8 cellular contexts compared by ENCODE assay signal in the genomic region with DNA sequence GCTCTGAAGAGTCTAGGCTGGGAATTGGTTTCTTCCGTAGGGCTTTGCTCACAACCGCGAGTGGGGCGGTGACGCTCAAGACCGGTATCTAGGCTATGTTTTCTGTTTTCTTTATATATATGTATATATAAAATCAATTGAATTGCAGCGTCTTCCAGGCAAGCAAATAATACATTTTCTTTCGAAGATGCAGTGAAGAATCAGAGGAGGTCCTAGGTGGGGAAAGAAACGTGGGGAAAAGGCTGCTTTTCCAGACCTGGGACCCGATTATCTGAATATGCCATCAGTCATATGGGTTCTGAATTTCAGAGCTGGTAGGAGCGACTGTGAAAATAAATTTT. TPM values are rescaled to one million over a fixed set of nuclear protein-coding genes. Genes with fewer than 3 reads are reported as not detected.
DNase-seq lines count a peak whose midpoint lies in the region; ATAC-seq and TF ChIP-seq lines count a peak whose summit lies in the region.

No MANE protein-coding gene starts in this region.

- H3K4me3 ChIP-seq in SK-N-SH (ENCODE audit: low read depth in 2 of 2, low read length in 1 of 2) (peak overlapping the region; percentile 70 to 87), fibroblast of villous mesenchyme (ENCODE audit: low read depth, low read length) (peak overlapping the region; percentile 63), psoas muscle (peak overlapping the region; percentile 75)

- DNase-seq in SK-N-SH = peak; percentile 13
- no peak for DNase-seq in fibroblast of villous mesenchyme (ENCODE audit: low read depth)
- DNase-seq in psoas muscle = no peak
- DNase-seq in midbrain (lab: John Stamatoyannopoulos, UW) = no peak
- DNase-seq in NCI-H2081 treated with DMSO at 0.1 percent for 48 hours (lab: John Stamatoyannopoulos, UW) = no peak
- DNase-seq in HPDE6-E6E7 (ENCODE audit: extremely low spot score) = no peak
- DNase-seq in cerebellum (ENCODE audit: low spot score) = no peak

- no peaks in the 10 kb centered on the region for H4K20me1 ChIP-seq in SK-N-SH (ENCODE audit: insufficient read depth)

- TF ChIP-seq CTCF in SK-N-SH (IDR thresholded peaks at IDR 0.05) (no peak), fibroblast of villous mesenchyme (IDR thresholded peaks at IDR 0.05; ENCODE audit: insufficient read depth, low read depth, low read length) (no peak), psoas muscle (IDR thresholded peaks at IDR 0.05) (no peak)

- peak overlapping the region; percentile 90 for H3K4me2 ChIP-seq in SK-N-SH

- no peaks in the 10 kb centered on the region for H3K9me2 ChIP-seq in SK-N-SH

- CTCF ChIA-PET in SK-N-SH (lab: Yijun Ruan, JAX) = interaction anchor here (0.6 to 4.0 kb wide), 8 partner anchors 9 to 141 kb away, joined by 3 to 28 read pairs (median 5); a partner anchor contains a TSS

- POLR2A ChIA-PET in SK-N-SH (lab: Yijun Ruan, JAX) = interaction anchor here (1.0 to 1.5 kb wide), 2 partner anchors 32 to 118 kb away, joined by 3 to 4 read pairs; a partner anchor contains a TSS

- H3K27ac ChIP-seq in SK-N-SH (ENCODE audit: low read depth in 2 of 2, low read length in 1 of 2) (peak overlapping the region; percentile 69 to 91), psoas muscle (no peak overlapping the region)

- H3K4me1 ChIP-seq in SK-N-SH (ENCODE audit: control insufficient read depth in 1 of 2, insufficient read depth in 2 of 2, low read depth in 1 of 2, low read length in 1 of 2) (peaks cover 4 to 5% of the 10 kb centered on the region in 2 experiments; a peak in 2 of 4 replicates), psoas muscle (peaks cover 9% of the 10 kb centered on the region)

- H3K27me3 ChIP-seq in SK-N-SH (ENCODE audit: insufficient read depth) (no peaks in the 10 kb centered on the region), psoas muscle (ENCODE audit: insufficient read depth in 3 of 3, low read length in 2 of 3) (no peaks in the 10 kb centered on the region)

- H3K9ac ChIP-seq in SK-N-SH = peak overlapping the region; percentile 75

- TF ChIP-seq EP300 in SK-N-SH (IDR thresholded peaks at IDR 0.05; ENCODE audit: borderline replicate concordance in 1 of 2, low read depth in 1 of 2, low read length in 1 of 2) = no peak

- 3% methylated on average over 11 of the region's 11 CpGs for WGBS in SK-N-SH (ENCODE audit: low lambda C conversion rate)
- WGBS in psoas muscle, 3 donors = 4 to 6% (median 5%) methylated on average over 11 of the region's 11 CpGs

- H3F3A ChIP-seq in SK-N-SH (replicated peaks; ENCODE audit: insufficient read depth) = no peaks in the 10 kb centered on the region

- peaks cover 28% of the 10 kb centered on the region for H3K79me2 ChIP-seq in SK-N-SH (ENCODE audit: insufficient read depth)

- intact Hi-C loops in psoas muscle (cut with DNase I) = no loop called here

- peak overlapping the region; percentile 89 for H2AFZ ChIP-seq in SK-N-SH (ENCODE audit: low read depth)

- no peak for TF ChIP-seq RAD21 in SK-N-SH (IDR thresholded peaks at IDR 0.05; ENCODE audit: low read length)

- ATAC-seq in GM19372 (IDR thresholded peaks at IDR 0.05; ENCODE audit: low read depth, unreplicated experiment) (peak; percentile 12), psoas muscle (no peak)

- H3K9me3 ChIP-seq in SK-N-SH (no peaks in the 10 kb centered on the region), psoas muscle (no peaks in the 10 kb centered on the region)

- H3K36me3 ChIP-seq in SK-N-SH (replicated peaks in 1 of 2; ENCODE audit: control insufficient read depth in 1 of 2, insufficient read depth in 2 of 2, low read length in 1 of 2) = no peaks in the 10 kb centered on the region
- no peaks in the 10 kb centered on the region for H3K36me3 ChIP-seq in psoas muscle (ENCODE audit: insufficient read depth in 1 of 2, low read depth in 1 of 2)

TF ChIP-seq in SK-N-SH, 30 proteins besides CTCF, POLR2A, EP300 and RAD21:
- no peak for TF ChIP-seq SMC3 (IDR thresholded peaks at IDR 0.05; ENCODE audit: low read depth, low read length)
- TF ChIP-seq TAF1 (IDR thresholded peaks at IDR 0.05; ENCODE audit: borderline replicate concordance, low read depth, low read length) = no peak
- TF ChIP-seq GATA2 (CRISPR knock-in tag; IDR thresholded peaks at IDR 0.05) = no peak

RNA-seq across cellular contexts. Expression of a gene that starts 0.7 kb away (rescaled TPM):
- polyA plus RNA-seq in SK-N-SH (2012; rRNA removed) (5.9 and 7.8 TPM in 2 replicates), psoas muscle (under 1 TPM; 0.06 to 0.10 (median 0.08) TPM)
- polyA plus RNA-seq in SK-N-SH (2012; cell fraction: cytosol; rRNA removed) = 7.2 and 7.3 TPM in 2 replicates
- polyA plus RNA-seq in SK-N-SH (2012; cell fraction: nucleus; rRNA removed) = 6.0 and 12.7 TPM in 2 replicates
- total RNA-seq in fibroblast of villous mesenchyme (43.5 and 72.1 TPM in 2 replicates), psoas muscle (1 to 10 TPM in 1 of 4 donors, under 1 TPM in 3; 0.34 to 1.1 (median 0.41) TPM), cerebellum (69.0 TPM)

Comparison
In these comparisons a context has a peak if more than half of its experiments do, and no peak if none do; other contexts are left out.
1. RNA of a gene that starts 0.7 kb away (total RNA-seq): 43.5 to 72.1 TPM in fibroblast of villous mesenchyme and 69.0 TPM in cerebellum (single experiment); 0.34 to 1.1 TPM in psoas muscle; every median in the first group is over 10 times any median in the second.
2. Peak in every context shown above with its lines, with median percentiles within 50 percentile points of each other: H3K4me3 ChIP-seq.